11 cellular contexts compared by ENCODE assay signal in genomic region chr1:182888736-182889531, GRCh38. TPM values are rescaled to one million over a fixed set of nuclear protein-coding genes. Genes with fewer than 3 reads are reported as not detected.
DNase-seq lines count a peak whose midpoint lies in the region; ATAC-seq, FAIRE-seq and TF ChIP-seq lines count a peak whose summit lies in the region.
"Had no signal": no experiment of that assay in that cellular context is flagged by ENCODE, and none has a peak within 500 bp of the region (broad histone marks: within the 10 kb centered on the region; RNA-seq: fewer than 3 reads in every experiment).

No MANE protein-coding gene starts in this region.

- no peak for FAIRE-seq in endothelial cell of umbilical vein (lab: Jason Lieb, UNC)
- FAIRE-seq: GM18507 had no signal

- H3K27me3 ChIP-seq in OCI-LY1 (ENCODE audit: insufficient read depth, low read length) (no peaks in the 10 kb centered on the region), endothelial cell of umbilical vein (ENCODE audit: control insufficient read depth in 2 of 2, insufficient read depth in 2 of 2, low read length in 2 of 2) (no peaks in the 10 kb centered on the region), stomach smooth muscle (ENCODE audit: control insufficient read depth in 1 of 2, insufficient read depth in 2 of 2, low read length in 2 of 2) (no peaks in the 10 kb centered on the region)
- H3K27me3 ChIP-seq: adrenal gland had no signal

- ATAC-seq in activated naive CD4-positive, alpha-beta T cell treated with anti-CD3 and anti-CD28 coated beads, Interleukin-2, amount 50 U/mL, for 72 hours: no peak
- ATAC-seq in HG02884 (IDR thresholded peaks at IDR 0.05; ENCODE audit: unreplicated experiment): no peak
- ATAC-seq: activated CD4-positive, CD25-positive, alpha-beta regulatory T cell treated with anti-CD3 and anti-CD28 coated beads, Interleukin-2, amount 50 U/mL, for 24 hours had no signal

- H3K9me3 ChIP-seq in OCI-LY1 (ENCODE audit: low read length): no peaks in the 10 kb centered on the region
- no peaks in the 10 kb centered on the region for H3K9me3 ChIP-seq in endothelial cell of umbilical vein (replicated peaks; ENCODE audit: control insufficient read depth, insufficient read depth, low read length)
- H3K9me3 ChIP-seq in stomach smooth muscle (ENCODE audit: control insufficient read depth in 2 of 2, low read length in 2 of 2): no peaks in the 10 kb centered on the region
- H3K9me3 ChIP-seq: adrenal gland had no signal

- dilution Hi-C loops in endothelial cell of umbilical vein (cut with MboI; ENCODE audit: extremely low pct_ligation_motif_present, low sequenced_read_pairs): no loop called here

- H3K4me1 ChIP-seq in OCI-LY1 (ENCODE audit: insufficient read depth, low read length, severe bottlenecking) (no peaks in the 10 kb centered on the region), endothelial cell of umbilical vein (ENCODE audit: control insufficient read depth, extremely low read depth, insufficient read depth, low read length) (peaks cover 2% of the 10 kb centered on the region), stomach smooth muscle (ENCODE audit: control insufficient read depth, insufficient read depth, low read length) (no peaks in the 10 kb centered on the region)
- H3K4me1 ChIP-seq: adrenal gland had no signal

- intact Hi-C loops in endothelial cell of umbilical vein (cut with micrococcal nuclease): loop anchor here (5.0 kb wide), 1 partner anchor 37 kb away; no protein-coding TSS in a partner anchor

- H3K36me3 Mint-ChIP-seq in activated naive CD4-positive, alpha-beta T cell treated with anti-CD3 and anti-CD28 coated beads, Interleukin-2, amount 50 U/mL, for 72 hours: peaks cover 21 to 65% of the 10 kb centered on the region in 2 donors

- H3K79me2 ChIP-seq in OCI-LY1 (ENCODE audit: insufficient read depth, low read length) (no peaks in the 10 kb centered on the region), endothelial cell of umbilical vein (ENCODE audit: control insufficient read depth, insufficient read depth, low read length) (no peaks in the 10 kb centered on the region)

- BruUV-seq in endothelial cell of umbilical vein (replicated peaks; lab: Mats Ljungman, UMichigan): no TSS peak

- no peak overlapping the region for H3K9ac ChIP-seq in OCI-LY1 (ENCODE audit: low read length)
- H3K9ac ChIP-seq in endothelial cell of umbilical vein (replicated peaks; ENCODE audit: extremely low read depth, insufficient read depth, low read length): no peak overlapping the region
- H3K9ac ChIP-seq in stomach smooth muscle (ENCODE audit: low read length in 2 of 2): no peak overlapping the region

- 0 out of 2 replicates have a peak, but pooled peaks cover 3% of the 10 kb centered on the region for H3F3A ChIP-seq in OCI-LY1 (ENCODE audit: insufficient read depth, low read length)

- no peak overlapping the region for H3K4me2 ChIP-seq in OCI-LY1 (ENCODE audit: low read length)
- H3K4me2 ChIP-seq in endothelial cell of umbilical vein (ENCODE audit: insufficient read depth, low read length): no peak overlapping the region

- no peak for DNase-seq in activated naive CD4-positive, alpha-beta T cell treated with anti-CD3 and anti-CD28 coated beads, Interleukin-2, amount 50 U/mL, for 72 hours (ENCODE audit: low spot score in 2 of 2)
- DNase-seq in activated naive CD4-positive, alpha-beta T cell treated with Interleukin-2 at 50 U/mL for 16 hours: no peak
- DNase-seq in endothelial cell of umbilical vein (ENCODE audit: low read depth, low spot score) (no peak), UCSD-AML1 (lab: John Stamatoyannopoulos, UW; ENCODE audit: unreplicated experiment) (no peak), Ammon's horn (ENCODE audit: low spot score) (no peak)
- DNase-seq: adrenal gland had no signal

- no peak for TF ChIP-seq POLR2A in endothelial cell of umbilical vein (IDR thresholded peaks at IDR 0.05; ENCODE audit: low read depth, low read length)

- no peak overlapping the region for H2AFZ ChIP-seq in OCI-LY1 (ENCODE audit: low read length)
- no peak overlapping the region for H2AFZ ChIP-seq in endothelial cell of umbilical vein (ENCODE audit: low read depth, low read length)

- peak overlapping the region; percentile 6 to 67 for H3K27ac Mint-ChIP-seq in activated naive CD4-positive, alpha-beta T cell treated with anti-CD3 and anti-CD28 coated beads, Interleukin-2, amount 50 U/mL, for 72 hours

- POLR2A ChIA-PET in endothelial cell of umbilical vein (lab: Charles Lee): no interaction called here

- no peaks in the 10 kb centered on the region for H3K9me2 ChIP-seq in OCI-LY1 (ENCODE audit: low read depth, low read length)

- CTCF ChIA-PET in endothelial cell of umbilical vein (lab: Charles Lee): interaction anchor here (1.0 to 1.6 kb wide), 4 partner anchors 10 to 346 kb away, joined by 3 to 7 read pairs (median 4); no protein-coding TSS in a partner anchor

- no peaks in the 10 kb centered on the region for H3K9me1 ChIP-seq in endothelial cell of umbilical vein (replicated peaks; ENCODE audit: control insufficient read depth, extremely low read depth, insufficient read depth, low read length)

- peaks cover 0 to 8% of the 10 kb centered on the region in 2 donors for H3K9me3 Mint-ChIP-seq in activated naive CD4-positive, alpha-beta T cell treated with anti-CD3 and anti-CD28 coated beads, Interleukin-2, amount 50 U/mL, for 72 hours

- H3K27ac ChIP-seq in OCI-LY1 (ENCODE audit: low read depth, low read length, poor library complexity, severe bottlenecking) (peak overlapping the region; percentile 21), endothelial cell of umbilical vein (ENCODE audit: insufficient read depth, low read depth, low read length) (no peak overlapping the region), stomach smooth muscle (ENCODE audit: low read length) (peak overlapping the region; percentile 49)
- H3K27ac ChIP-seq: adrenal gland had no signal

- H4K20me1 ChIP-seq in OCI-LY1 (ENCODE audit: insufficient read depth, low read length) (no peaks in the 10 kb centered on the region), endothelial cell of umbilical vein (replicated peaks; ENCODE audit: control insufficient read depth, extremely low read depth, insufficient read depth, low read length) (peaks cover 2% of the 10 kb centered on the region)

- H3K4me3 ChIP-seq in OCI-LY1 (ENCODE audit: low read depth, low read length, poor library complexity, severe bottlenecking): no peak overlapping the region
- H3K4me3 ChIP-seq in endothelial cell of umbilical vein (replicated peaks in 1 of 3; ENCODE audit: insufficient read depth in 1 of 3, low read depth in 1 of 3, low read length in 3 of 3): no peak overlapping the region
- no peak overlapping the region for H3K4me3 ChIP-seq in stomach smooth muscle (ENCODE audit: low read length in 2 of 2)
- H3K4me3 ChIP-seq: adrenal gland had no signal

- H3K36me3 ChIP-seq in OCI-LY1 (ENCODE audit: insufficient read depth, low read length) (peaks cover 56% of the 10 kb centered on the region), endothelial cell of umbilical vein (ENCODE audit: control insufficient read depth in 2 of 2, extremely low read depth in 1 of 2, insufficient read depth in 2 of 2, low read length in 2 of 2) (peaks cover 18 to 44% of the 10 kb centered on the region in 2 experiments), stomach smooth muscle (ENCODE audit: control insufficient read depth in 2 of 2, insufficient read depth in 2 of 2, low read length in 2 of 2) (peaks cover 39 to 40% of the 10 kb centered on the region in 2 donors)

- TF ChIP-seq CTCF in OCI-LY1 (IDR thresholded peaks at IDR 0.05; ENCODE audit: low read length) (no peak), endothelial cell of umbilical vein (IDR thresholded peaks at IDR 0.05; ENCODE audit: extremely low read depth in 1 of 2, insufficient read depth in 1 of 2, low read depth in 1 of 2, low read length in 2 of 2) (no peak)

TF ChIP-seq in endothelial cell of umbilical vein, 7 proteins besides CTCF, POLR2A, EP300 and RAD21:
- peak; percentile 25 for TF ChIP-seq POLR2AphosphoS5 (IDR thresholded peaks at IDR 0.05; ENCODE audit: insufficient read depth, low read depth, low read length)
- no peak for TF ChIP-seq FOS (IDR thresholded peaks at IDR 0.05; ENCODE audit: borderline replicate concordance, insufficient read depth, low read length)

RNA-seq across cellular contexts. Expression of gene DHX9, which starts 49.8 kb away (rescaled TPM):
- 100 to 1,000 TPM; 162 to 212 TPM for total RNA-seq in activated naive CD4-positive, alpha-beta T cell treated with anti-CD3 and anti-CD28 coated beads, Interleukin-2, amount 50 U/mL, for 72 hours
- total RNA-seq in endothelial cell of umbilical vein: 219 and 220 TPM in 2 replicates
- 93.1 and 142 TPM in 2 replicates for polyA plus RNA-seq in endothelial cell of umbilical vein
- polyA plus RNA-seq in endothelial cell of umbilical vein (2011; cell fraction: cytosol; rRNA removed): 150 and 175 TPM in 2 replicates
- 203 and 301 TPM in 2 replicates for polyA plus RNA-seq in endothelial cell of umbilical vein (2011; cell fraction: nucleus; rRNA removed)
- polyA plus RNA-seq in endothelial cell of umbilical vein (2012): 107 and 168 TPM in 2 replicates
- 261 and 270 TPM in 2 replicates for polyA minus RNA-seq in endothelial cell of umbilical vein
- 116 TPM for polyA minus RNA-seq in endothelial cell of umbilical vein (2011; cell fraction: cytosol; rRNA and poly(A)+ RNA removed)
- 173 and 247 TPM in 2 replicates for polyA minus RNA-seq in endothelial cell of umbilical vein (2011; cell fraction: nucleus; rRNA and poly(A)+ RNA removed)
